ENCODE assay signal across 9 cellular contexts in genomic region chr16:72927199-72928088, GRCh38.
DNase-seq lines count a peak whose midpoint lies in the region; ATAC-seq and TF ChIP-seq lines count a peak whose summit lies in the region.
"Had no signal": no experiment of that assay in that cellular context is flagged by ENCODE, and none has a peak within 500 bp of the region (broad histone marks: within the 10 kb centered on the region; RNA-seq: fewer than 3 reads in every experiment).

No MANE protein-coding gene starts in this region.

- in situ Hi-C loops in GM13976 (cut with MboI; ENCODE audit: low sequenced_read_pairs, unreplicated experiment): no loop called here

- H3K4me1 Mint-ChIP-seq in T-helper 17 cell: peaks cover 9% of the 10 kb centered on the region

- no peaks in the 10 kb centered on the region for H3K27me3 Mint-ChIP-seq in T-helper 17 cell
- H3K27me3 Mint-ChIP-seq: activated naive CD4-positive, alpha-beta T cell treated with anti-CD3 and anti-CD28 coated beads, Interleukin-2, amount 50 U/mL, for 24 hours had no signal

- no peaks in the 10 kb centered on the region for H3K9me3 ChIP-seq in T-helper 17 cell (ENCODE audit: control insufficient read depth, low read length, poor library complexity, severe bottlenecking)

- TF ChIP-seq CTCF in GM13976 (IDR thresholded peaks at IDR 0.05; ENCODE audit: borderline replicate concordance, control extremely low read depth, extremely low read depth, insufficient read depth, missing control alignments): no peak

- no peak for ATAC-seq in T-helper 17 cell
- no peak for ATAC-seq in HG03095 (IDR thresholded peaks at IDR 0.05; ENCODE audit: unreplicated experiment)
- ATAC-seq in GM18867 (IDR thresholded peaks at IDR 0.05; ENCODE audit: unreplicated experiment): no peak

- no peaks in the 10 kb centered on the region for H3K36me3 Mint-ChIP-seq in T-helper 17 cell (ENCODE audit: low read depth)
- H3K36me3 Mint-ChIP-seq: activated naive CD4-positive, alpha-beta T cell treated with anti-CD3 and anti-CD28 coated beads, Interleukin-2, amount 50 U/mL, for 24 hours had no signal

- H3K4me3 Mint-ChIP-seq in T-helper 17 cell: no peak overlapping the region
- H3K4me3 Mint-ChIP-seq: activated naive CD4-positive, alpha-beta T cell treated with anti-CD3 and anti-CD28 coated beads, Interleukin-2, amount 50 U/mL, for 24 hours had no signal

- DNase-seq in AML-193 (lab: John Stamatoyannopoulos, UW) (peak; percentile 81 to 89), M059J (ENCODE audit: low read depth) (peak; percentile 97), SIG-M5 treated with dmso at 0.1 percent for 504 hours (lab: John Stamatoyannopoulos, UW; ENCODE audit: unreplicated experiment) (peak; percentile 87), kidney glomerular epithelial cell (lab: John Stamatoyannopoulos, UW) (peak; percentile 34), T-helper 17 cell (no peak), GM13976 (ENCODE audit: low spot score) (no peak)

- no peak overlapping the region for H3K27ac Mint-ChIP-seq in T-helper 17 cell
- H3K27ac Mint-ChIP-seq: activated naive CD4-positive, alpha-beta T cell treated with anti-CD3 and anti-CD28 coated beads, Interleukin-2, amount 50 U/mL, for 24 hours had no signal

Comparison
In these comparisons a context has a peak if more than half of its experiments do, and no peak if none do; other contexts are left out.
1. DNase-seq: peak in AML-193 (2 of 2), M059J (single experiment), SIG-M5 treated with dmso at 0.1 percent for 504 hours (single experiment) and kidney glomerular epithelial cell (single experiment); none in T-helper 17 cell (0 of 3) and GM13976 (single experiment).